1 cellular context compared by ENCODE assay signal in the genomic region with DNA sequence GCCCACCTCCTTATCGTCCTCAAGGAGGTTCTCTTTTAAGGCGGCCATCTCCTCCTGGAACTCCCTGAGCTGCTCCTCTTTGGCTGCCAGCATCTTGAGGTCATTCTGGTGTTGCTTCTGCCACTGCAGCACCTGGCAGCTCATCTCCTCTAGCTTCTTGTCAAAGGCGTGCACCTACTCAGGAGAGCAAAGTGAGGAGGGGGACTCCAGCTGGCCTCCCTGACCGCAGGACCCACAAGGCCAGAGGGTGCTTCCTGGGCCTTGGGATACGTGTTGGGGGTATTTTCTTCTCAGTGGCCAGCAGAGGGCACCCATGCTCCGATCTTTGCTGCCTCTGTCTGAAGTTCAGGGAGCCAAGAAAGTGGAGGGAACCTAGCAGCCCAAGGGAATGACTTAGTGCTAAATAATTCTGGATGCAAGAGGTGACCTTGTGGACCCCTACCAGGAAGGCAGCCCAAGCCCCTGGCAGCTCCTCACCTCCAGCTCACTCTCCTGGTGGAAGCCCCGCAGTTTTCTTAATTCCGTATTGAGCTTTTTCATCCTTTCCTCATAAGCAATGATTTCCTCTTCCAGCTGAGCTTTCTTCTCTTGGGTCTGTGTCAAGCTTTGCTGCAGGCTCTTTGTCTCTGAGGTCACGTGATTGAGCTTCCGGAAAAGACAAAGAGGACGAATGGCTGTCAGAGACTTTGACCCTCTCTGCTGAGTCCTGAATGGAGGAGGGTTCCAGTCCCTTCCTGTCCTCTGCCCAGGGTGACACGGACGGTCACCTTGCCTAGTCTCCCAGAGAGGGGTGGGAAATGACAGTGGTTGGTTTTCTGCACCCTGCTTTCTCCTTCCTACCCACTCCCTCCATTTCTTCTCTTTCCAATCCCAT.
TF ChIP-seq lines count a peak whose summit lies in the region.

No MANE protein-coding gene starts in this region.

TF ChIP-seq in GM12878, 131 proteins besides CTCF, POLR2A, EP300 and RAD21 (continued from another document):
- TF ChIP-seq, protein P1, sequence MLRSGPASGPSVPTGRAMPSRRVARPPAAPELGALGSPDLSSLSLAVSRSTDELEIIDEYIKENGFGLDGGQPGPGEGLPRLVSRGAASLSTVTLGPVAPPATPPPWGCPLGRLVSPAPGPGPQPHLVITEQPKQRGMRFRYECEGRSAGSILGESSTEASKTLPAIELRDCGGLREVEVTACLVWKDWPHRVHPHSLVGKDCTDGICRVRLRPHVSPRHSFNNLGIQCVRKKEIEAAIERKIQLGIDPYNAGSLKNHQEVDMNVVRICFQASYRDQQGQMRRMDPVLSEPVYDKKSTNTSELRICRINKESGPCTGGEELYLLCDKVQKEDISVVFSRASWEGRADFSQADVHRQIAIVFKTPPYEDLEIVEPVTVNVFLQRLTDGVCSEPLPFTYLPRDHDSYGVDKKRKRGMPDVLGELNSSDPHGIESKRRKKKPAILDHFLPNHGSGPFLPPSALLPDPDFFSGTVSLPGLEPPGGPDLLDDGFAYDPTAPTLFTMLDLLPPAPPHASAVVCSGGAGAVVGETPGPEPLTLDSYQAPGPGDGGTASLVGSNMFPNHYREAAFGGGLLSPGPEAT (IDR thresholded peaks at IDR 0.05; ENCODE audit: low read depth) = no peak
- TF ChIP-seq MEF2A (IDR thresholded peaks at IDR 0.05; ENCODE audit: insufficient read depth, low read depth, low read length) (no peak), IKZF1 (conservative IDR thresholded peaks at IDR 0.05) (peak; percentile 19), RAD51 (IDR thresholded peaks at IDR 0.05) (peak; percentile 44; the same call in 1 of the 2 replicates), CREM (IDR thresholded peaks at IDR 0.05; ENCODE audit: low read depth) (no peak), SMAD5 (IDR thresholded peaks at IDR 0.05; ENCODE audit: low read depth) (no peak), MEF2B (IDR thresholded peaks at IDR 0.05; ENCODE audit: partially characterized antibody, poor library complexity, severe bottlenecking) (no peak), POLR2AphosphoS2 (IDR thresholded peaks at IDR 0.05; ENCODE audit: low read depth, low read length) (no peak)
- TF ChIP-seq, protein P2, sequence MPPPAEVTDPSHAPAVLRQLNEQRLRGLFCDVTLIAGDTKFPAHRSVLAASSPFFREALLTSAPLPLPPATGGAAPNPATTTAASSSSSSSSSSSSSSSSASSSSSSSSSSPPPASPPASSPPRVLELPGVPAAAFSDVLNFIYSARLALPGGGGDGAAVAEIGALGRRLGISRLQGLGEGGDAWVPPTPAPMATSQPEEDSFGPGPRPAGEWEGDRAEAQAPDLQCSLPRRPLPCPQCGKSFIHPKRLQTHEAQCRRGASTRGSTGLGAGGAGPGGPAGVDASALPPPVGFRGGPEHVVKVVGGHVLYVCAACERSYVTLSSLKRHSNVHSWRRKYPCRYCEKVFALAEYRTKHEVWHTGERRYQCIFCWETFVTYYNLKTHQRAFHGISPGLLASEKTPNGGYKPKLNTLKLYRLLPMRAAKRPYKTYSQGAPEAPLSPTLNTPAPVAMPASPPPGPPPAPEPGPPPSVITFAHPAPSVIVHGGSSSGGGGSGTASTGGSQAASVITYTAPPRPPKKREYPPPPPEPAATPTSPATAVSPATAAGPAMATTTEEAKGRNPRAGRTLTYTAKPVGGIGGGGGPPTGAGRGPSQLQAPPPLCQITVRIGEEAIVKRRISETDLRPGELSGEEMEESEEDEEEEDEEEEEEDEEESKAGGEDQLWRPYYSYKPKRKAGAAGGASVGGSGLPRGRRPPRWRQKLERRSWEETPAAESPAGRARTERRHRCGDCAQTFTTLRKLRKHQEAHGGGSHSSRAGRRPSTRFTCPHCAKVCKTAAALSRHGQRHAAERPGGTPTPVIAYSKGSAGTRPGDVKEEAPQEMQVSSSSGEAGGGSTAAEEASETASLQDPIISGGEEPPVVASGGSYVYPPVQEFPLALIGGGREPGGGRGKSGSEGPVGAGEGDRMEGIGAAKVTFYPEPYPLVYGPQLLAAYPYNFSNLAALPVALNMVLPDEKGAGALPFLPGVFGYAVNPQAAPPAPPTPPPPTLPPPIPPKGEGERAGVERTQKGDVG (CRISPR knock-in tag; IDR thresholded peaks at IDR 0.05) = no peak
- TF ChIP-seq, protein P3, sequence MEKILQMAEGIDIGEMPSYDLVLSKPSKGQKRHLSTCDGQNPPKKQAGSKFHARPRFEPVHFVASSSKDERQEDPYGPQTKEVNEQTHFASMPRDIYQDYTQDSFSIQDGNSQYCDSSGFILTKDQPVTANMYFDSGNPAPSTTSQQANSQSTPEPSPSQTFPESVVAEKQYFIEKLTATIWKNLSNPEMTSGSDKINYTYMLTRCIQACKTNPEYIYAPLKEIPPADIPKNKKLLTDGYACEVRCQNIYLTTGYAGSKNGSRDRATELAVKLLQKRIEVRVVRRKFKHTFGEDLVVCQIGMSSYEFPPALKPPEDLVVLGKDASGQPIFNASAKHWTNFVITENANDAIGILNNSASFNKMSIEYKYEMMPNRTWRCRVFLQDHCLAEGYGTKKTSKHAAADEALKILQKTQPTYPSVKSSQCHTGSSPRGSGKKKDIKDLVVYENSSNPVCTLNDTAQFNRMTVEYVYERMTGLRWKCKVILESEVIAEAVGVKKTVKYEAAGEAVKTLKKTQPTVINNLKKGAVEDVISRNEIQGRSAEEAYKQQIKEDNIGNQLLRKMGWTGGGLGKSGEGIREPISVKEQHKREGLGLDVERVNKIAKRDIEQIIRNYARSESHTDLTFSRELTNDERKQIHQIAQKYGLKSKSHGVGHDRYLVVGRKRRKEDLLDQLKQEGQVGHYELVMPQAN (conservative IDR thresholded peaks at IDR 0.05) = no peak
- TF ChIP-seq, protein P4, sequence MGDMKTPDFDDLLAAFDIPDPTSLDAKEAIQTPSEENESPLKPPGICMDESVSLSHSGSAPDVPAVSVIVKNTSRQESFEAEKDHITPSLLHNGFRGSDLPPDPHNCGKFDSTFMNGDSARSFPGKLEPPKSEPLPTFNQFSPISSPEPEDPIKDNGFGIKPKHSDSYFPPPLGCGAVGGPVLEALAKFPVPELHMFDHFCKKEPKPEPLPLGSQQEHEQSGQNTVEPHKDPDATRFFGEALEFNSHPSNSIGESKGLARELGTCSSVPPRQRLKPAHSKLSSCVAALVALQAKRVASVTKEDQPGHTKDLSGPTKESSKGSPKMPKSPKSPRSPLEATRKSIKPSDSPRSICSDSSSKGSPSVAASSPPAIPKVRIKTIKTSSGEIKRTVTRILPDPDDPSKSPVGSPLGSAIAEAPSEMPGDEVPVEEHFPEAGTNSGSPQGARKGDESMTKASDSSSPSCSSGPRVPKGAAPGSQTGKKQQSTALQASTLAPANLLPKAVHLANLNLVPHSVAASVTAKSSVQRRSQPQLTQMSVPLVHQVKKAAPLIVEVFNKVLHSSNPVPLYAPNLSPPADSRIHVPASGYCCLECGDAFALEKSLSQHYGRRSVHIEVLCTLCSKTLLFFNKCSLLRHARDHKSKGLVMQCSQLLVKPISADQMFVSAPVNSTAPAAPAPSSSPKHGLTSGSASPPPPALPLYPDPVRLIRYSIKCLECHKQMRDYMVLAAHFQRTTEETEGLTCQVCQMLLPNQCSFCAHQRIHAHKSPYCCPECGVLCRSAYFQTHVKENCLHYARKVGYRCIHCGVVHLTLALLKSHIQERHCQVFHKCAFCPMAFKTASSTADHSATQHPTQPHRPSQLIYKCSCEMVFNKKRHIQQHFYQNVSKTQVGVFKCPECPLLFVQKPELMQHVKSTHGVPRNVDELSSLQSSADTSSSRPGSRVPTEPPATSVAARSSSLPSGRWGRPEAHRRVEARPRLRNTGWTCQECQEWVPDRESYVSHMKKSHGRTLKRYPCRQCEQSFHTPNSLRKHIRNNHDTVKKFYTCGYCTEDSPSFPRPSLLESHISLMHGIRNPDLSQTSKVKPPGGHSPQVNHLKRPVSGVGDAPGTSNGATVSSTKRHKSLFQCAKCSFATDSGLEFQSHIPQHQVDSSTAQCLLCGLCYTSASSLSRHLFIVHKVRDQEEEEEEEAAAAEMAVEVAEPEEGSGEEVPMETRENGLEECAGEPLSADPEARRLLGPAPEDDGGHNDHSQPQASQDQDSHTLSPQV (IDR thresholded peaks at IDR 0.05) = no peak
- TF ChIP-seq, protein P5, sequence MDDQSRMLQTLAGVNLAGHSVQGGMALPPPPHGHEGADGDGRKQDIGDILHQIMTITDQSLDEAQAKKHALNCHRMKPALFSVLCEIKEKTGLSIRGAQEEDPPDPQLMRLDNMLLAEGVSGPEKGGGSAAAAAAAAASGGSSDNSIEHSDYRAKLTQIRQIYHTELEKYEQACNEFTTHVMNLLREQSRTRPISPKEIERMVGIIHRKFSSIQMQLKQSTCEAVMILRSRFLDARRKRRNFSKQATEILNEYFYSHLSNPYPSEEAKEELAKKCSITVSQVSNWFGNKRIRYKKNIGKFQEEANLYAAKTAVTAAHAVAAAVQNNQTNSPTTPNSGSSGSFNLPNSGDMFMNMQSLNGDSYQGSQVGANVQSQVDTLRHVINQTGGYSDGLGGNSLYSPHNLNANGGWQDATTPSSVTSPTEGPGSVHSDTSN (IDR thresholded peaks at IDR 0.05; ENCODE audit: insufficient replicate concordance, low read depth, low read length) = no peak
